In the genomic region with DNA sequence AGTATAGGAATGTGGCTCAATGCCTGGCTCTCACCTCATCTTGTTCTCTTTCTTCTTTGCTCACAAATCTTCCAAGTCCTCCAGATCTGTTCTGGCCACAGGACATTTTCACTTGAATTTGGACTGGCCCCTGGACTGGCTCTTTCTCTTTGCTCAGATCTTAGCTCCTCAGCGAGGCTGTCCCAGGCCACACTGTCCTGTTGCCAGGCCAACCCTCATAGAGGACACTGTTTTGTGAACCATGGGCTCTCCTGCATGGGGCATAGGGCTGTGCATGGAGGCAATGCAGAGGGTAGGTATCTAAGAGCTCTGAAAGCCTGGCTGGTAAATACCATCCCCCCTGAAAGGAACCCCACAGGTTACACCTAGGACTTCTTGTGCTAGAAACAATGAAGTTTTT, we compare ENCODE assay signal across 20 cellular contexts. TPM values are rescaled to one million over a fixed set of nuclear protein-coding genes. Genes with fewer than 3 reads are reported as not detected.
"Had no signal": no experiment of that assay in that cellular context is flagged by ENCODE, and none has a peak within 500 bp of the region (broad histone marks: within the 10 kb centered on the region; RNA-seq: fewer than 3 reads in every experiment).

No MANE protein-coding gene starts in this region.

- ATAC-seq: effector memory CD8-positive, alpha-beta T cell; natural killer cell; psoas muscle; stimulated activated naive CD8-positive, alpha-beta T cell treated with anti-CD3 and anti-CD28 coated beads, Interleukin-15, amount 100 ng/mL, for 72 hours; upper lobe of right lung had no signal

- DNase-seq: cerebellar nuclear complex; cortex of kidney; effector memory CD8-positive, alpha-beta T cell; erythroblast; natural killer cell; psoas muscle; right lobe of liver; small intestine; stimulated activated CD4-positive, alpha-beta T cell treated with anti-CD3 and anti-CD28 coated beads, Interleukin-15, amount 100 ng/mL, for 24 hours; stimulated activated CD4-positive, alpha-beta T cell treated with anti-CD3 and anti-CD28 coated beads, Interleukin-2, amount 100 ng/mL, for 48 hours; stimulated activated naive CD4-positive, alpha-beta T cell; stimulated activated naive CD8-positive, alpha-beta T cell treated with anti-CD3 and anti-CD28 coated beads, Interleukin-15, amount 100 ng/mL, for 72 hours; transverse colon; upper lobe of right lung; uterus had no signal

- H3K36me3 Mint-ChIP-seq: natural killer cell had no signal

- H3K4me3 ChIP-seq: psoas muscle, right lobe of liver, suprapubic skin, transverse colon, upper lobe of right lung, uterus had no signal

- H3K36me3 ChIP-seq: right lobe of liver, suprapubic skin, transverse colon, upper lobe of right lung, uterus had no signal

- H3K4me3 Mint-ChIP-seq: effector memory CD8-positive, alpha-beta T cell; natural killer cell; neural crest cell; stimulated activated naive CD8-positive, alpha-beta T cell treated with anti-CD3 and anti-CD28 coated beads, Interleukin-15, amount 100 ng/mL, for 72 hours had no signal

- H3K27ac Mint-ChIP-seq: effector memory CD8-positive, alpha-beta T cell; natural killer cell; stimulated activated naive CD8-positive, alpha-beta T cell treated with anti-CD3 and anti-CD28 coated beads, Interleukin-15, amount 100 ng/mL, for 72 hours had no signal

- H3K4me1 Mint-ChIP-seq: neural crest cell; stimulated activated naive CD8-positive, alpha-beta T cell treated with anti-CD3 and anti-CD28 coated beads, Interleukin-15, amount 100 ng/mL, for 72 hours had no signal

- H3K9me3 ChIP-seq: psoas muscle, right lobe of liver, suprapubic skin, transverse colon, upper lobe of right lung, uterus had no signal

- H3K27ac ChIP-seq: psoas muscle, right lobe of liver, suprapubic skin, transverse colon, upper lobe of right lung, uterus had no signal

- H3K4me1 ChIP-seq: psoas muscle, right lobe of liver, suprapubic skin, transverse colon, upper lobe of right lung, uterus had no signal

- H3K9me3 Mint-ChIP-seq: effector memory CD8-positive, alpha-beta T cell; natural killer cell; neural crest cell; stimulated activated naive CD8-positive, alpha-beta T cell treated with anti-CD3 and anti-CD28 coated beads, Interleukin-15, amount 100 ng/mL, for 72 hours had no signal

- H3K27me3 Mint-ChIP-seq: stimulated activated naive CD8-positive, alpha-beta T cell treated with anti-CD3 and anti-CD28 coated beads, Interleukin-15, amount 100 ng/mL, for 72 hours had no signal

- H3K27me3 ChIP-seq: right lobe of liver, suprapubic skin, transverse colon, uterus had no signal

RNA-seq across cellular contexts. Expression of a gene that starts 13.5 kb away (rescaled TPM):
- total RNA-seq: dermis microvascular lymphatic vessel endothelial cell, frontal cortex, lung microvascular endothelial cell, neural crest cell, psoas muscle had no signal
- polyA plus RNA-seq: psoas muscle had no signal
